1 cellular context compared by ENCODE assay signal in the genomic region with DNA sequence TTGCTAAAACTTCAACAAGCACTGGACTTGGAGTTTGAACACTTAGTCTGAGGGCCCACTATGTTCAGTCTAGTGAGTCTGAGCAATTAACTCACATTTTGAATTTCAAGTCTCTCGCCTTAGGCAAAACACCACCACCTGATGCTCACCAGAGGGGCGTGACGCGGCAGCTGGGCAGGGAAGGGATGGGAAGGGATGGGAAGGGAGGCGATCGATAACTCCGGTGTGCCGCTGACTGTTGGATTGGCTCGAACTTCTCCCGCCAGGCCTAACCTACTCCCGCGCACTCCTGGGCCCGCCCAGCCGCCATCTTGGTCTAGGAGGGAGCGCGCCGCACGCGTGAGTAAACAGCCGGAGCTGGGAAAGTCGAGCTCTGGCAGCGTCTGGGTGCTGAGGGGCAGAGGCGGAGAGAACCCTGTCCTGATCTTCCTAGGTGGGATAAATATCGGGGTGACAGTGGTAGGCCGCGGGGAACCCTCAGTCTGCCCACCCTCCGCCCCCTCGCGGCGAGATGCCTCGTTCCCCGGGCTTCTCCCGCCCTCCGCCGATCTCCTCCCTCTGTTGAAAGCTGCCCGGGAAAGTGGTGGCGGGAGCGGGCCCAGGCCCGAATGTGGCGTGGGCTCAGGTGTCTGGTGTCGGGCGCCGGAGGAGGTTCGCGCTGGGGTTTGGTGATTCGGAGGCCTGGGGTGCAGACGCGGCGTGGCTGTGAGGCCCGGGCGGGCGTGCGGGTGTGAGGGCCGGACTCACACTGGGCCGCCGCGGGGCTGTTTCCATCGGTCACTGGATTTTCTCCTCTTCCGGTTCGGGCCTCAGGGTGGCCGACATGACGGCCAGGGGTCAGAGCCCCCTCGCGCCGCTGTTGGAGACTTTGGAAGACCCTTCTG.
A peak's percentile ranks its signal among the peaks of the same experiment; 100 is the strongest.
TF ChIP-seq lines count a peak whose summit lies in the region.

A gene with protein sequence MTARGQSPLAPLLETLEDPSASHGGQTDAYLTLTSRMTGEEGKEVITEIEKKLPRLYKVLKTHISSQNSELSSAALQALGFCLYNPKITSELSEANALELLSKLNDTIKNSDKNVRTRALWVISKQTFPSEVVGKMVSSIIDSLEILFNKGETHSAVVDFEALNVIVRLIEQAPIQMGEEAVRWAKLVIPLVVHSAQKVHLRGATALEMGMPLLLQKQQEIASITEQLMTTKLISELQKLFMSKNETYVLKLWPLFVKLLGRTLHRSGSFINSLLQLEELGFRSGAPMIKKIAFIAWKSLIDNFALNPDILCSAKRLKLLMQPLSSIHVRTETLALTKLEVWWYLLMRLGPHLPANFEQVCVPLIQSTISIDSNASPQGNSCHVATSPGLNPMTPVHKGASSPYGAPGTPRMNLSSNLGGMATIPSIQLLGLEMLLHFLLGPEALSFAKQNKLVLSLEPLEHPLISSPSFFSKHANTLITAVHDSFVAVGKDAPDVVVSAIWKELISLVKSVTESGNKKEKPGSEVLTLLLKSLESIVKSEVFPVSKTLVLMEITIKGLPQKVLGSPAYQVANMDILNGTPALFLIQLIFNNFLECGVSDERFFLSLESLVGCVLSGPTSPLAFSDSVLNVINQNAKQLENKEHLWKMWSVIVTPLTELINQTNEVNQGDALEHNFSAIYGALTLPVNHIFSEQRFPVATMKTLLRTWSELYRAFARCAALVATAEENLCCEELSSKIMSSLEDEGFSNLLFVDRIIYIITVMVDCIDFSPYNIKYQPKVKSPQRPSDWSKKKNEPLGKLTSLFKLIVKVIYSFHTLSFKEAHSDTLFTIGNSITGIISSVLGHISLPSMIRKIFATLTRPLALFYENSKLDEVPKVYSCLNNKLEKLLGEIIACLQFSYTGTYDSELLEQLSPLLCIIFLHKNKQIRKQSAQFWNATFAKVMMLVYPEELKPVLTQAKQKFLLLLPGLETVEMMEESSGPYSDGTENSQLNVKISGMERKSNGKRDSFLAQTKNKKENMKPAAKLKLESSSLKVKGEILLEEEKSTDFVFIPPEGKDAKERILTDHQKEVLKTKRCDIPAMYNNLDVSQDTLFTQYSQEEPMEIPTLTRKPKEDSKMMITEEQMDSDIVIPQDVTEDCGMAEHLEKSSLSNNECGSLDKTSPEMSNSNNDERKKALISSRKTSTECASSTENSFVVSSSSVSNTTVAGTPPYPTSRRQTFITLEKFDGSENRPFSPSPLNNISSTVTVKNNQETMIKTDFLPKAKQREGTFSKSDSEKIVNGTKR (N-terminal part only) (plus strand): TSS at position 302 of the 884 bp plus-strand sequence. CDS start 522 bp downstream, at position 824.

TF ChIP-seq in HepG2, 621 proteins besides CTCF, POLR2A, EP300 and RAD21 (continued from another document and continues in another):
- peak; percentile 76; the same call in 1 of the 2 replicates for TF ChIP-seq ZNF616 (CRISPR knock-in tag; IDR thresholded peaks at IDR 0.05; ENCODE audit: low read depth)
- TF ChIP-seq ZNF431 (CRISPR knock-in tag; IDR thresholded peaks at IDR 0.05; ENCODE audit: borderline replicate concordance, low read depth) = peak; percentile 92
- peak; percentile 94 for TF ChIP-seq FOXA3 (CRISPR knock-in tag; IDR thresholded peaks at IDR 0.05)
- no peak for TF ChIP-seq ZNF496 (CRISPR knock-in tag; IDR thresholded peaks at IDR 0.05; ENCODE audit: insufficient replicate concordance)
- peak; percentile 69 for TF ChIP-seq NFKBIZ (CRISPR knock-in tag; IDR thresholded peaks at IDR 0.05)
- TF ChIP-seq, protein P1, sequence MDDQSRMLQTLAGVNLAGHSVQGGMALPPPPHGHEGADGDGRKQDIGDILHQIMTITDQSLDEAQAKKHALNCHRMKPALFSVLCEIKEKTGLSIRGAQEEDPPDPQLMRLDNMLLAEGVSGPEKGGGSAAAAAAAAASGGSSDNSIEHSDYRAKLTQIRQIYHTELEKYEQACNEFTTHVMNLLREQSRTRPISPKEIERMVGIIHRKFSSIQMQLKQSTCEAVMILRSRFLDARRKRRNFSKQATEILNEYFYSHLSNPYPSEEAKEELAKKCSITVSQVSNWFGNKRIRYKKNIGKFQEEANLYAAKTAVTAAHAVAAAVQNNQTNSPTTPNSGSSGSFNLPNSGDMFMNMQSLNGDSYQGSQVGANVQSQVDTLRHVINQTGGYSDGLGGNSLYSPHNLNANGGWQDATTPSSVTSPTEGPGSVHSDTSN (CRISPR knock-in tag; IDR thresholded peaks at IDR 0.05; ENCODE audit: borderline replicate concordance) = no peak
- TF ChIP-seq, protein P2, sequence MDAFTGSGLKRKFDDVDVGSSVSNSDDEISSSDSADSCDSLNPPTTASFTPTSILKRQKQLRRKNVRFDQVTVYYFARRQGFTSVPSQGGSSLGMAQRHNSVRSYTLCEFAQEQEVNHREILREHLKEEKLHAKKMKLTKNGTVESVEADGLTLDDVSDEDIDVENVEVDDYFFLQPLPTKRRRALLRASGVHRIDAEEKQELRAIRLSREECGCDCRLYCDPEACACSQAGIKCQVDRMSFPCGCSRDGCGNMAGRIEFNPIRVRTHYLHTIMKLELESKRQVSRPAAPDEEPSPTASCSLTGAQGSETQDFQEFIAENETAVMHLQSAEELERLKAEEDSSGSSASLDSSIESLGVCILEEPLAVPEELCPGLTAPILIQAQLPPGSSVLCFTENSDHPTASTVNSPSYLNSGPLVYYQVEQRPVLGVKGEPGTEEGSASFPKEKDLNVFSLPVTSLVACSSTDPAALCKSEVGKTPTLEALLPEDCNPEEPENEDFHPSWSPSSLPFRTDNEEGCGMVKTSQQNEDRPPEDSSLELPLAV (CRISPR knock-in tag; conservative IDR thresholded peaks at IDR 0.05; ENCODE audit: low read depth) = peak; percentile 20; the same call in 1 of the 2 replicates
- TF ChIP-seq ZNF720 (CRISPR knock-in tag; IDR thresholded peaks at IDR 0.05) = no peak
- TF ChIP-seq, protein P3, sequence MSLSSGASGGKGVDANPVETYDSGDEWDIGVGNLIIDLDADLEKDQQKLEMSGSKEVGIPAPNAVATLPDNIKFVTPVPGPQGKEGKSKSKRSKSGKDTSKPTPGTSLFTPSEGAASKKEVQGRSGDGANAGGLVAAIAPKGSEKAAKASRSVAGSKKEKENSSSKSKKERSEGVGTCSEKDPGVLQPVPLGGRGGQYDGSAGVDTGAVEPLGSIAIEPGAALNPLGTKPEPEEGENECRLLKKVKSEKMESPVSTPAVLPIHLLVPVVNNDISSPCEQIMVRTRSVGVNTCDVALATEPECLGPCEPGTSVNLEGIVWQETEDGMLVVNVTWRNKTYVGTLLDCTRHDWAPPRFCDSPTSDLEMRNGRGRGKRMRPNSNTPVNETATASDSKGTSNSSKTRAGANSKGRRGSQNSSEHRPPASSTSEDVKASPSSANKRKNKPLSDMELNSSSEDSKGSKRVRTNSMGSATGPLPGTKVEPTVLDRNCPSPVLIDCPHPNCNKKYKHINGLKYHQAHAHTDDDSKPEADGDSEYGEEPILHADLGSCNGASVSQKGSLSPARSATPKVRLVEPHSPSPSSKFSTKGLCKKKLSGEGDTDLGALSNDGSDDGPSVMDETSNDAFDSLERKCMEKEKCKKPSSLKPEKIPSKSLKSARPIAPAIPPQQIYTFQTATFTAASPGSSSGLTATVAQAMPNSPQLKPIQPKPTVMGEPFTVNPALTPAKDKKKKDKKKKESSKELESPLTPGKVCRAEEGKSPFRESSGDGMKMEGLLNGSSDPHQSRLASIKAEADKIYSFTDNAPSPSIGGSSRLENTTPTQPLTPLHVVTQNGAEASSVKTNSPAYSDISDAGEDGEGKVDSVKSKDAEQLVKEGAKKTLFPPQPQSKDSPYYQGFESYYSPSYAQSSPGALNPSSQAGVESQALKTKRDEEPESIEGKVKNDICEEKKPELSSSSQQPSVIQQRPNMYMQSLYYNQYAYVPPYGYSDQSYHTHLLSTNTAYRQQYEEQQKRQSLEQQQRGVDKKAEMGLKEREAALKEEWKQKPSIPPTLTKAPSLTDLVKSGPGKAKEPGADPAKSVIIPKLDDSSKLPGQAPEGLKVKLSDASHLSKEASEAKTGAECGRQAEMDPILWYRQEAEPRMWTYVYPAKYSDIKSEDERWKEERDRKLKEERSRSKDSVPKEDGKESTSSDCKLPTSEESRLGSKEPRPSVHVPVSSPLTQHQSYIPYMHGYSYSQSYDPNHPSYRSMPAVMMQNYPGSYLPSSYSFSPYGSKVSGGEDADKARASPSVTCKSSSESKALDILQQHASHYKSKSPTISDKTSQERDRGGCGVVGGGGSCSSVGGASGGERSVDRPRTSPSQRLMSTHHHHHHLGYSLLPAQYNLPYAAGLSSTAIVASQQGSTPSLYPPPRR (CRISPR knock-in tag; IDR thresholded peaks at IDR 0.05; ENCODE audit: borderline replicate concordance) = peak; percentile 72
- 0 out of 2 replicates have a peak, but pooled peaks have one; percentile 39 for TF ChIP-seq SP2 (CRISPR knock-in tag; IDR thresholded peaks at IDR 0.05)
- peak; percentile 90; the same call in 1 of the 2 replicates for TF ChIP-seq ZNF101 (CRISPR knock-in tag; IDR thresholded peaks at IDR 0.05; ENCODE audit: borderline replicate concordance, low read depth)
- TF ChIP-seq RNF2 (conservative IDR thresholded peaks at IDR 0.05; ENCODE audit: low read depth) = peak; percentile 90
- peak; percentile 38 for TF ChIP-seq FOXC1 (CRISPR knock-in tag; IDR thresholded peaks at IDR 0.05; ENCODE audit: borderline replicate concordance)
- peak; percentile 99 for TF ChIP-seq XRCC5 (optimal IDR thresholded peaks at IDR 0.05; ENCODE audit: low read length)
- TF ChIP-seq RFX1 (IDR thresholded peaks at IDR 0.05) = no peak
- TF ChIP-seq, protein P4, sequence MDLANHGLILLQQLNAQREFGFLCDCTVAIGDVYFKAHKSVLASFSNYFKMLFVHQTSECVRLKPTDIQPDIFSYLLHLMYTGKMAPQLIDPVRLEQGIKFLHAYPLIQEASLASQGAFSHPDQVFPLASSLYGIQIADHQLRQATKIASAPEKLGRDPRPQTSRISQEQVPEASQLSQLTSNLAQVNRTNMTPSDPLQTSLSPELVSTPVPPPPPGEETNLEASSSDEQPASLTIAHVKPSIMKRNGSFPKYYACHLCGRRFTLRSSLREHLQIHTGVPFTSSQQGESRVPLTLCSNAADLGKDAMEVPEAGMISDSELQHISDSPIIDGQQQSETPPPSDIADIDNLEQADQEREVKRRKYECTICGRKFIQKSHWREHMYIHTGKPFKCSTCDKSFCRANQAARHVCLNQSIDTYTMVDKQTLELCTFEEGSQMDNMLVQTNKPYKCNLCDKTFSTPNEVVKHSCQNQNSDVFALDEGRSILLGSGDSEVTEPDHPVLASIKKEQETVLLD (CRISPR knock-in tag; IDR thresholded peaks at IDR 0.05; ENCODE audit: low read depth) = peak; percentile 67
- TF ChIP-seq FOSL2 (CRISPR knock-in tag; IDR thresholded peaks at IDR 0.05) = peak; percentile 54
- no peak for TF ChIP-seq SNAPC2 (CRISPR knock-in tag; IDR thresholded peaks at IDR 0.05)
- peak; percentile 65 for TF ChIP-seq SRSF1 (optimal IDR thresholded peaks at IDR 0.05; ENCODE audit: low read depth, low read length)
- 0 out of 2 replicates have a peak, but pooled peaks have one; percentile 26 for TF ChIP-seq ZNF766 (CRISPR knock-in tag; IDR thresholded peaks at IDR 0.05; ENCODE audit: borderline replicate concordance)
- peak; percentile 89 for TF ChIP-seq TMF1 (CRISPR knock-in tag; IDR thresholded peaks at IDR 0.05; ENCODE audit: low read depth)
- TF ChIP-seq XBP1 (CRISPR knock-in tag; IDR thresholded peaks at IDR 0.05) = no peak
- TF ChIP-seq JARID2 (CRISPR knock-in tag; IDR thresholded peaks at IDR 0.05; ENCODE audit: insufficient replicate concordance) = peak; percentile 59
- peak; percentile 96 for TF ChIP-seq YEATS2 (CRISPR knock-in tag; IDR thresholded peaks at IDR 0.05; ENCODE audit: borderline replicate concordance)
- TF ChIP-seq, protein P5, sequence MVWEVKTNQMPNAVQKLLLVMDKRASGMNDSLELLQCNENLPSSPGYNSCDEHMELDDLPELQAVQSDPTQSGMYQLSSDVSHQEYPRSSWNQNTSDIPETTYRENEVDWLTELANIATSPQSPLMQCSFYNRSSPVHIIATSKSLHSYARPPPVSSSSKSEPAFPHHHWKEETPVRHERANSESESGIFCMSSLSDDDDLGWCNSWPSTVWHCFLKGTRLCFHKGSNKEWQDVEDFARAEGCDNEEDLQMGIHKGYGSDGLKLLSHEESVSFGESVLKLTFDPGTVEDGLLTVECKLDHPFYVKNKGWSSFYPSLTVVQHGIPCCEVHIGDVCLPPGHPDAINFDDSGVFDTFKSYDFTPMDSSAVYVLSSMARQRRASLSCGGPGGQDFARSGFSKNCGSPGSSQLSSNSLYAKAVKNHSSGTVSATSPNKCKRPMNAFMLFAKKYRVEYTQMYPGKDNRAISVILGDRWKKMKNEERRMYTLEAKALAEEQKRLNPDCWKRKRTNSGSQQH (CRISPR knock-in tag; IDR thresholded peaks at IDR 0.05; ENCODE audit: low read depth) = peak; percentile 83; the same call in 1 of the 2 replicates
- peak; percentile 83 for TF ChIP-seq CBX1 (IDR thresholded peaks at IDR 0.05; ENCODE audit: low read depth)
